Comparison of ENCODE assay signal across 2 cellular contexts in genomic region chr13:75793188-75793567, GRCh38.
TF ChIP-seq lines count a peak whose summit lies in the region.
"Not testable (repeated sequence)": the region's sequence is repeated elsewhere in the genome, so short reads cannot be mapped to it uniquely, and the experiment has no call there.

No MANE protein-coding gene starts in this region.

TF ChIP-seq in A549, 52 proteins besides CTCF, POLR2A, EP300 and RAD21:
- peak in 1 of 2 experiments; percentile 59; a peak in 2 of 4 replicates for TF ChIP-seq CEBPB (IDR thresholded peaks at IDR 0.05)

TF ChIP-seq in HepG2, 621 proteins besides CTCF, POLR2A, EP300 and RAD21:
- TF ChIP-seq, protein P1, sequence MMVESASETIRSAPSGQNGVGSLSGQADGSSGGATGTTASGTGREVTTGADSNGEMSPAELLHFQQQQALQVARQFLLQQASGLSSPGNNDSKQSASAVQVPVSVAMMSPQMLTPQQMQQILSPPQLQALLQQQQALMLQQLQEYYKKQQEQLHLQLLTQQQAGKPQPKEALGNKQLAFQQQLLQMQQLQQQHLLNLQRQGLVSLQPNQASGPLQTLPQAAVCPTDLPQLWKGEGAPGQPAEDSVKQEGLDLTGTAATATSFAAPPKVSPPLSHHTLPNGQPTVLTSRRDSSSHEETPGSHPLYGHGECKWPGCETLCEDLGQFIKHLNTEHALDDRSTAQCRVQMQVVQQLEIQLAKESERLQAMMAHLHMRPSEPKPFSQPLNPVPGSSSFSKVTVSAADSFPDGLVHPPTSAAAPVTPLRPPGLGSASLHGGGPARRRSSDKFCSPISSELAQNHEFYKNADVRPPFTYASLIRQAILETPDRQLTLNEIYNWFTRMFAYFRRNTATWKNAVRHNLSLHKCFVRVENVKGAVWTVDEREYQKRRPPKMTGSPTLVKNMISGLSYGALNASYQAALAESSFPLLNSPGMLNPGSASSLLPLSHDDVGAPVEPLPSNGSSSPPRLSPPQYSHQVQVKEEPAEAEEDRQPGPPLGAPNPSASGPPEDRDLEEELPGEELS (CRISPR knock-in tag; IDR thresholded peaks at IDR 0.05): peak; percentile 47; the same call in 1 of the 2 replicates
- TF ChIP-seq, protein P2, sequence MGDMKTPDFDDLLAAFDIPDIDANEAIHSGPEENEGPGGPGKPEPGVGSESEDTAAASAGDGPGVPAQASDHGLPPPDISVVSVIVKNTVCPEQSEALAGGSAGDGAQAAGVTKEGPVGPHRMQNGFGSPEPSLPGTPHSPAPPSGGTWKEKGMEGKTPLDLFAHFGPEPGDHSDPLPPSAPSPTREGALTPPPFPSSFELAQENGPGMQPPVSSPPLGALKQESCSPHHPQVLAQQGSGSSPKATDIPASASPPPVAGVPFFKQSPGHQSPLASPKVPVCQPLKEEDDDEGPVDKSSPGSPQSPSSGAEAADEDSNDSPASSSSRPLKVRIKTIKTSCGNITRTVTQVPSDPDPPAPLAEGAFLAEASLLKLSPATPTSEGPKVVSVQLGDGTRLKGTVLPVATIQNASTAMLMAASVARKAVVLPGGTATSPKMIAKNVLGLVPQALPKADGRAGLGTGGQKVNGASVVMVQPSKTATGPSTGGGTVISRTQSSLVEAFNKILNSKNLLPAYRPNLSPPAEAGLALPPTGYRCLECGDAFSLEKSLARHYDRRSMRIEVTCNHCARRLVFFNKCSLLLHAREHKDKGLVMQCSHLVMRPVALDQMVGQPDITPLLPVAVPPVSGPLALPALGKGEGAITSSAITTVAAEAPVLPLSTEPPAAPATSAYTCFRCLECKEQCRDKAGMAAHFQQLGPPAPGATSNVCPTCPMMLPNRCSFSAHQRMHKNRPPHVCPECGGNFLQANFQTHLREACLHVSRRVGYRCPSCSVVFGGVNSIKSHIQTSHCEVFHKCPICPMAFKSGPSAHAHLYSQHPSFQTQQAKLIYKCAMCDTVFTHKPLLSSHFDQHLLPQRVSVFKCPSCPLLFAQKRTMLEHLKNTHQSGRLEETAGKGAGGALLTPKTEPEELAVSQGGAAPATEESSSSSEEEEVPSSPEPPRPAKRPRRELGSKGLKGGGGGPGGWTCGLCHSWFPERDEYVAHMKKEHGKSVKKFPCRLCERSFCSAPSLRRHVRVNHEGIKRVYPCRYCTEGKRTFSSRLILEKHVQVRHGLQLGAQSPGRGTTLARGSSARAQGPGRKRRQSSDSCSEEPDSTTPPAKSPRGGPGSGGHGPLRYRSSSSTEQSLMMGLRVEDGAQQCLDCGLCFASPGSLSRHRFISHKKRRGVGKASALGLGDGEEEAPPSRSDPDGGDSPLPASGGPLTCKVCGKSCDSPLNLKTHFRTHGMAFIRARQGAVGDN (CRISPR knock-in tag; IDR thresholded peaks at IDR 0.05): peak; percentile 47
- TF ChIP-seq NCOR1 (IDR thresholded peaks at IDR 0.05; ENCODE audit: borderline replicate concordance, low read length) (0 out of 2 replicates have a peak, but pooled peaks have one; percentile 0), HDAC1 (CRISPR knock-in tag; IDR thresholded peaks at IDR 0.05) (0 out of 2 replicates have a peak, but pooled peaks have one; percentile 11), ZNF460 (CRISPR knock-in tag; IDR thresholded peaks at IDR 0.05; ENCODE audit: borderline replicate concordance) (peak; percentile 90), CHD4 (IDR thresholded peaks at IDR 0.05; ENCODE audit: borderline replicate concordance, low read length) (0 out of 2 replicates have a peak, but pooled peaks have one; percentile 41), ZNF12 (CRISPR knock-in tag; IDR thresholded peaks at IDR 0.05) (0 out of 2 replicates have a peak, but pooled peaks have one; percentile 17), THAP11 (CRISPR knock-in tag; IDR thresholded peaks at IDR 0.05) (0 out of 2 replicates have a peak, but pooled peaks have one; percentile 6), FOXP1 (CRISPR knock-in tag; IDR thresholded peaks at IDR 0.05) (peak; percentile 78), GFI1 (CRISPR knock-in tag; IDR thresholded peaks at IDR 0.05; ENCODE audit: borderline replicate concordance) (0 out of 2 replicates have a peak, but pooled peaks have one; percentile 48), KAT7 (CRISPR knock-in tag; IDR thresholded peaks at IDR 0.05; ENCODE audit: borderline replicate concordance) (peak; percentile 68; the same call in 1 of the 2 replicates), TEAD3 (CRISPR knock-in tag; optimal IDR thresholded peaks at IDR 0.05; ENCODE audit: borderline replicate concordance) (peak; percentile 38), ZMYM2 (CRISPR knock-in tag; IDR thresholded peaks at IDR 0.05) (peak; percentile 72; the same call in 1 of the 2 replicates), CEBPG (CRISPR knock-in tag; IDR thresholded peaks at IDR 0.05) (peak; percentile 74), ZMYM3 (CRISPR knock-in tag; IDR thresholded peaks at IDR 0.05) (peak; percentile 94), SALL1 (CRISPR knock-in tag; IDR thresholded peaks at IDR 0.05) (peak; percentile 13; the same call in 1 of the 2 replicates), ZNF441 (CRISPR knock-in tag; IDR thresholded peaks at IDR 0.05; ENCODE audit: borderline replicate concordance) (peak; percentile 98), ZNF770 (CRISPR knock-in tag; IDR thresholded peaks at IDR 0.05) (peak; percentile 98), KDM1A (CRISPR knock-in tag; IDR thresholded peaks at IDR 0.05) (peak; percentile 86), ADNP (CRISPR knock-in tag; IDR thresholded peaks at IDR 0.05) (peak; percentile 66; the same call in 1 of the 2 replicates)
- TF ChIP-seq FOXP1 (IDR thresholded peaks at IDR 0.05): not testable (repeated sequence)
- TF ChIP-seq, protein P3, sequence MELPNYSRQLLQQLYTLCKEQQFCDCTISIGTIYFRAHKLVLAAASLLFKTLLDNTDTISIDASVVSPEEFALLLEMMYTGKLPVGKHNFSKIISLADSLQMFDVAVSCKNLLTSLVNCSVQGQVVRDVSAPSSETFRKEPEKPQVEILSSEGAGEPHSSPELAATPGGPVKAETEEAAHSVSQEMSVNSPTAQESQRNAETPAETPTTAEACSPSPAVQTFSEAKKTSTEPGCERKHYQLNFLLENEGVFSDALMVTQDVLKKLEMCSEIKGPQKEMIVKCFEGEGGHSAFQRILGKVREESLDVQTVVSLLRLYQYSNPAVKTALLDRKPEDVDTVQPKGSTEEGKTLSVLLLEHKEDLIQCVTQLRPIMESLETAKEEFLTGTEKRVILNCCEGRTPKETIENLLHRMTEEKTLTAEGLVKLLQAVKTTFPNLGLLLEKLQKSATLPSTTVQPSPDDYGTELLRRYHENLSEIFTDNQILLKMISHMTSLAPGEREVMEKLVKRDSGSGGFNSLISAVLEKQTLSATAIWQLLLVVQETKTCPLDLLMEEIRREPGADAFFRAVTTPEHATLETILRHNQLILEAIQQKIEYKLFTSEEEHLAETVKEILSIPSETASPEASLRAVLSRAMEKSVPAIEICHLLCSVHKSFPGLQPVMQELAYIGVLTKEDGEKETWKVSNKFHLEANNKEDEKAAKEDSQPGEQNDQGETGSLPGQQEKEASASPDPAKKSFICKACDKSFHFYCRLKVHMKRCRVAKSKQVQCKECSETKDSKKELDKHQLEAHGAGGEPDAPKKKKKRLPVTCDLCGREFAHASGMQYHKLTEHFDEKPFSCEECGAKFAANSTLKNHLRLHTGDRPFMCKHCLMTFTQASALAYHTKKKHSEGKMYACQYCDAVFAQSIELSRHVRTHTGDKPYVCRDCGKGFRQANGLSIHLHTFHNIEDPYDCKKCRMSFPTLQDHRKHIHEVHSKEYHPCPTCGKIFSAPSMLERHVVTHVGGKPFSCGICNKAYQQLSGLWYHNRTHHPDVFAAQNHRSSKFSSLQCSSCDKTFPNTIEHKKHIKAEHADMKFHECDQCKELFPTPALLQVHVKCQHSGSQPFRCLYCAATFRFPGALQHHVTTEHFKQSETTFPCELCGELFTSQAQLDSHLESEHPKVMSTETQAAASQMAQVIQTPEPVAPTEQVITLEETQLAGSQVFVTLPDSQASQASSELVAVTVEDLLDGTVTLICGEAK (IDR thresholded peaks at IDR 0.05): 0 out of 2 replicates have a peak, but pooled peaks have one; percentile 2
- TF ChIP-seq, protein P3 (CRISPR knock-in tag; IDR thresholded peaks at IDR 0.05): not testable (repeated sequence)
TF ChIP-seq in HepG2: peak in this region for 21; not testable (repeated sequence) for 600.
